ENCODE assay signal across 8 cellular contexts in the genomic region with DNA sequence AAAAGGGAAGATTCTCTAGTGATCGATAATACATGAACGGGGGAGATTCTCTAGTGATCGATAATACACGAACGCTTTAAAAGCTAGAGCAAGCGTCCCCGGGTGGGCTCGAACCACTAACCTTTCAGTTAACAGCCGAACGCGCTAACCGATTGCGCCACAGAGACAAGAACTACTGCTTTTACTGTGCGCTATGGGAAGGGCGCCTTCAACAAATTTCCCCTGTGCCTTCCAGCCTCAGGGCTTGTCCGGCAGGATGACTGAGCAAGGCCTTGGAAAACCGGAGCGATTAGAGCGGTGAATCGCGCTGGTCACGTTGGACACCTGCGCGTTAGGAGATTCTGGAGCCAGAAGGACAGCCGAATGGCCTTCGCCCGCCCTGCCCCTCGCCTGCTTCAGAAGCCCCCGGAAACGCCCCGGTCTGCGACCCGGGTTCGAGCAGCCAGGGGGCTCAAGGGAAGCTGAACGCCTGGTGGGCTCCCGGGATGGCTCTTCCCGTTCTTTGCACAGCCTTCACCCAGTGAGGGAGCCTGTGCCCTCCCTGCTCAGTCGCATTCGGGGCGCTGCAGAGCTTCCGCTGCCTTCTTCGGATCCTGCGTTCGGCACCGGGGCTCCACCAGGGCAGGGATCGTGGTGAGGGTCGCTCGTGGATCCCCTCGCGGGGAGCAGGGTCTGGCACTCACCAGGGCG.
DNase-seq lines count a peak whose midpoint lies in the region; ATAC-seq and TF ChIP-seq lines count a peak whose summit lies in the region.
"Not testable (repeated sequence)": the region's sequence is repeated elsewhere in the genome, so short reads cannot be mapped to it uniquely, and the experiment has no call there.

No MANE protein-coding gene starts in this region.

- H4K91ac ChIP-seq in neuronal stem cell (ENCODE audit: low read depth, low read length, poor library complexity): not testable (repeated sequence)

- not testable (repeated sequence) for H2BK12ac ChIP-seq in neuronal stem cell (ENCODE audit: low read length)

- H3K27ac Mint-ChIP-seq in CD8-positive, alpha-beta memory T cell: not testable (repeated sequence)
- peak overlapping the region in 1 of 5 experiments; percentile 69 for H3K27ac Mint-ChIP-seq in brain

- H3K27ac ChIP-seq in CD8-positive, alpha-beta memory T cell (ENCODE audit: low read depth, low read length); Peyer's patch; esophagus squamous epithelium; neuronal stem cell (replicated peaks; ENCODE audit: low read length): not testable (repeated sequence)

- H3K36me3 ChIP-seq in CD8-positive, alpha-beta memory T cell (ENCODE audit: insufficient read depth, low read length); Peyer's patch; esophagus squamous epithelium; neuronal stem cell (replicated peaks in 1 of 2; ENCODE audit: control insufficient read depth in 2 of 2, insufficient read depth in 2 of 2, low read length in 2 of 2): not testable (repeated sequence)

- H3K4me3 ChIP-seq in CD8-positive, alpha-beta memory T cell (ENCODE audit: low read length): not testable (repeated sequence)
- H3K4me3 ChIP-seq in Peyer's patch (peak overlapping the region in 3 of 4 donors; percentile 15 to 34 (median 34)), esophagus squamous epithelium (peak overlapping the region; percentile 12 to 58 (median 35)), neuronal stem cell (ENCODE audit: low read length in 2 of 2) (peak overlapping the region; percentile 6 to 77)

- not testable (repeated sequence) for H3K4me1 Mint-ChIP-seq in CD8-positive, alpha-beta memory T cell; brain

- CTCF ChIA-PET in CD8-positive, alpha-beta memory T cell (lab: Charles Lee): not testable (repeated sequence)

- H2AFZ ChIP-seq in neuronal stem cell (ENCODE audit: low read length): peak overlapping the region; percentile 45

- POLR2A ChIA-PET in CD8-positive, alpha-beta memory T cell (lab: Charles Lee): not testable (repeated sequence)

- H4K8ac ChIP-seq in neuronal stem cell (ENCODE audit: low read depth, low read length): not testable (repeated sequence)

- H2AK5ac ChIP-seq in neuronal stem cell (ENCODE audit: low read depth, low read length): not testable (repeated sequence)

- not testable (repeated sequence) for DNase-seq in CD8-positive, alpha-beta memory T cell; Peyer's patch; esophagus squamous epithelium (lab: John Stamatoyannopoulos, UW)
- DNase-seq in activated T-cell treated with anti-CD3 and anti-CD28 coated beads for 48 hours (ENCODE audit: low read depth): peak; percentile 37
- peak; percentile 1 for DNase-seq in inferior parietal cortex (ENCODE audit: extremely low spot score)
- DNase-seq in neuronal stem cell (ENCODE audit: low spot score): peak; percentile 20
- peak; percentile 60 for DNase-seq in stimulated activated naive CD8-positive, alpha-beta T cell treated with anti-CD3 and anti-CD28 coated beads, Interleukin-15, Interleukin-2, amounts not matched to agents 100 U/mL and 50 U/mL, for 24 hours

- H3K36me3 Mint-ChIP-seq in CD8-positive, alpha-beta memory T cell; brain: not testable (repeated sequence)

- intact Hi-C loops in esophagus squamous epithelium (cut with DNase I): not testable (repeated sequence)

- not testable (repeated sequence) for H3K9me3 ChIP-seq in CD8-positive, alpha-beta memory T cell (ENCODE audit: low read length); Peyer's patch; esophagus squamous epithelium; neuronal stem cell (replicated peaks in 1 of 2; ENCODE audit: control insufficient read depth in 2 of 2, insufficient read depth in 1 of 2, low read depth in 1 of 2, low read length in 2 of 2)

- no CpG with 5 or more reads among the region's 51 CpGs for WGBS in esophagus squamous epithelium, 2 donors
- WGBS in neuronal stem cell (ENCODE audit: extremely low coverage in 2 of 2, insufficient read length in 2 of 2, insufficient replicate concordance in 1 of 2), 2 donors: no CpG with 5 or more reads among the region's 51 CpGs

- not testable (repeated sequence) for H3K9ac ChIP-seq in neuronal stem cell (ENCODE audit: low read depth, low read length, poor library complexity)

- H3K23ac ChIP-seq in neuronal stem cell (ENCODE audit: low read depth, low read length, poor library complexity): not testable (repeated sequence)

- not testable (repeated sequence) for TF ChIP-seq POLR2A in Peyer's patch (IDR thresholded peaks at IDR 0.05); esophagus squamous epithelium (IDR thresholded peaks at IDR 0.05)

- peak; percentile 52 for ATAC-seq in stimulated activated naive CD8-positive, alpha-beta T cell treated with anti-CD3 and anti-CD28 coated beads, Interleukin-15, Interleukin-2, amounts not matched to agents 100 U/mL and 50 U/mL, for 24 hours

- H3K4me1 ChIP-seq in CD8-positive, alpha-beta memory T cell (ENCODE audit: insufficient read depth, low read length); Peyer's patch; esophagus squamous epithelium; neuronal stem cell (ENCODE audit: control insufficient read depth in 2 of 2, insufficient read depth in 1 of 2, low read depth in 1 of 2, low read length in 2 of 2): not testable (repeated sequence)

- H3K79me1 ChIP-seq in neuronal stem cell (ENCODE audit: low read depth, low read length): not testable (repeated sequence)

- not testable (repeated sequence) for H2BK15ac ChIP-seq in neuronal stem cell (ENCODE audit: low read length)

- not testable (repeated sequence) for H2BK120ac ChIP-seq in neuronal stem cell (ENCODE audit: low read depth, low read length)

- H3K18ac ChIP-seq in neuronal stem cell (ENCODE audit: low read length): not testable (repeated sequence)

- H3K14ac ChIP-seq in neuronal stem cell (ENCODE audit: low read length): not testable (repeated sequence)

- H3K4ac ChIP-seq in neuronal stem cell (ENCODE audit: low read length): not testable (repeated sequence)

- peak overlapping the region; percentile 58 to 88 (median 70) for H3K4me3 Mint-ChIP-seq in CD8-positive, alpha-beta memory T cell
- H3K4me3 Mint-ChIP-seq in brain: peak overlapping the region; percentile 79 to 89 (median 85)

- peaks cover 8 to 12% of the 10 kb centered on the region in 2 donors for H3K27me3 Mint-ChIP-seq in CD8-positive, alpha-beta memory T cell
- H3K27me3 Mint-ChIP-seq in brain: peaks cover 11% of the 10 kb centered on the region

- not testable (repeated sequence) for H3K27me3 ChIP-seq in CD8-positive, alpha-beta memory T cell (ENCODE audit: insufficient read depth, low read length, poor library complexity, severe bottlenecking); Peyer's patch; neuronal stem cell (ENCODE audit: control insufficient read depth in 3 of 3, insufficient read depth in 3 of 3, low read depth in 1 of 3, low read length in 3 of 3)
- H3K27me3 ChIP-seq in esophagus squamous epithelium: peaks cover 0 to 11% (median 0%) of the 10 kb centered on the region in 4 donors

- peak overlapping the region; percentile 11 for H3K4me2 ChIP-seq in neuronal stem cell (ENCODE audit: insufficient read depth, low read length, poor library complexity, severe bottlenecking)

- not testable (repeated sequence) for H2BK5ac ChIP-seq in neuronal stem cell (ENCODE audit: low read length)

- TF ChIP-seq CTCF in Peyer's patch (IDR thresholded peaks at IDR 0.05); brain (conservative IDR thresholded peaks at IDR 0.05); esophagus squamous epithelium (IDR thresholded peaks at IDR 0.05): not testable (repeated sequence)

- H3K9me3 Mint-ChIP-seq in CD8-positive, alpha-beta memory T cell; brain: not testable (repeated sequence)
